In the genomic region with DNA sequence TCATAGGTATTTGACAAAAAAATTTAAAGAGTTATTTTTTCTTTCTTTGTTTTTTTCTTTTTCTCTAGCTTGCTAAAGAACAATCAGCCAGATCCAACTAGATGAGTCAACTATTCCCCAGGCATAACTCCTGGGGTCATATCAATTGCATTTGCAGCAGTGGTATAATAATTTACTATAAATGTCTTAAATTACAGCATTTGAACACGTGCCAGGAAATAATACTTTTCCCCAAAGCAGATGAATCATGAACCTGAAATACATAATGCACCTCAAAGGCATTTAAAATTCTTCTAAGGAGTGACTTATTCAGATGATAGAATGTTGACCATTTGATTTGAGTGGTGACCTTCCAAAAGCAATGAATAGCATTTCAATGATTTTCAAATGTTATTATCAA, we compare ENCODE assay signal across 17 cellular contexts.
DNase-seq lines count a peak whose midpoint lies in the region; ATAC-seq and TF ChIP-seq lines count a peak whose summit lies in the region.
"Had no signal": no experiment of that assay in that cellular context is flagged by ENCODE, and none has a peak within 500 bp of the region (broad histone marks: within the 10 kb centered on the region; RNA-seq: fewer than 3 reads in every experiment).

No MANE protein-coding gene starts in this region.

- no peaks in the 10 kb centered on the region for H3K36me3 ChIP-seq in HEK293 (ENCODE audit: control insufficient read depth in 2 of 2, insufficient read depth in 1 of 2, low read length in 2 of 2)
- H3K36me3 ChIP-seq: left ventricle myocardium inferior had no signal

- H3K27ac ChIP-seq in HEK293 (ENCODE audit: extremely low read depth, low read depth, low read length), result no peak overlapping the region
- H3K27ac ChIP-seq: left ventricle myocardium inferior had no signal

- H3K4me3 ChIP-seq in HEK293 (ENCODE audit: low read depth, low read length), result no peak overlapping the region
- H3K4me3 ChIP-seq: left ventricle myocardium inferior had no signal

- POLR2A ChIA-PET in HEK293 (lab: Yijun Ruan, JAX), result no interaction called here

- TF ChIP-seq CTCF in HEK293 (tag by site-specific recombination; IDR thresholded peaks at IDR 0.05) (no peak), omental fat pad (IDR thresholded peaks at IDR 0.05) (no peak)

- ATAC-seq in omental fat pad (ENCODE audit: low FRiP score), result peak; percentile 84
- no peak for ATAC-seq in HG03108 (IDR thresholded peaks at IDR 0.05; ENCODE audit: unreplicated experiment)
- no peak for ATAC-seq in GM21423 (IDR thresholded peaks at IDR 0.05; ENCODE audit: unreplicated experiment)
- no peak for ATAC-seq in HG03460 (IDR thresholded peaks at IDR 0.05; ENCODE audit: unreplicated experiment)

- CTCF ChIA-PET in HEK293 (lab: Yijun Ruan, JAX), result no interaction called here

- peaks cover 18% of the 10 kb centered on the region for H3K4me1 ChIP-seq in HEK293 (ENCODE audit: control insufficient read depth, insufficient read depth, low read length)

- DNase-seq in NCI-H226 (peak; percentile 80), brain pericyte (ENCODE audit: low read depth, low spot score) (peak; percentile 8), omental fat pad (ENCODE audit: low spot score) (no peak)
- DNase-seq: activated CD4-positive, alpha-beta T cell treated with anti-CD3 and anti-CD28 coated beads, Interleukin-2, amount 10 ng/mL, durations not matched to agents 24 days and 14 days; activated naive CD4-positive, alpha-beta T cell treated with anti-CD3 and anti-CD28 coated beads for 36 hours; activated T-cell treated with anti-CD3 and anti-CD28 coated beads for 4 hours; AML-193; H7; hippocampal formation; left ventricle myocardium inferior; NCI-H2107; occipital lobe; stimulated activated CD4-positive, alpha-beta T cell treated with anti-CD3 and anti-CD28 coated beads, Interleukin-4, amount 100 ng/mL, for 1 hour had no signal

- H3K9me3 ChIP-seq in HEK293 (ENCODE audit: control insufficient read depth, insufficient read depth, low read depth, low read length), result no peaks in the 10 kb centered on the region
- H3K9me3 ChIP-seq: left ventricle myocardium inferior had no signal

TF ChIP-seq in HEK293, 187 proteins besides CTCF, POLR2A, EP300 and RAD21:
- TF ChIP-seq ZNF366 (tag by site-specific recombination; conservative IDR thresholded peaks at IDR 0.05), result 0 out of 2 replicates have a peak, but pooled peaks have one; percentile 29
- TF ChIP-seq, protein P1, sequence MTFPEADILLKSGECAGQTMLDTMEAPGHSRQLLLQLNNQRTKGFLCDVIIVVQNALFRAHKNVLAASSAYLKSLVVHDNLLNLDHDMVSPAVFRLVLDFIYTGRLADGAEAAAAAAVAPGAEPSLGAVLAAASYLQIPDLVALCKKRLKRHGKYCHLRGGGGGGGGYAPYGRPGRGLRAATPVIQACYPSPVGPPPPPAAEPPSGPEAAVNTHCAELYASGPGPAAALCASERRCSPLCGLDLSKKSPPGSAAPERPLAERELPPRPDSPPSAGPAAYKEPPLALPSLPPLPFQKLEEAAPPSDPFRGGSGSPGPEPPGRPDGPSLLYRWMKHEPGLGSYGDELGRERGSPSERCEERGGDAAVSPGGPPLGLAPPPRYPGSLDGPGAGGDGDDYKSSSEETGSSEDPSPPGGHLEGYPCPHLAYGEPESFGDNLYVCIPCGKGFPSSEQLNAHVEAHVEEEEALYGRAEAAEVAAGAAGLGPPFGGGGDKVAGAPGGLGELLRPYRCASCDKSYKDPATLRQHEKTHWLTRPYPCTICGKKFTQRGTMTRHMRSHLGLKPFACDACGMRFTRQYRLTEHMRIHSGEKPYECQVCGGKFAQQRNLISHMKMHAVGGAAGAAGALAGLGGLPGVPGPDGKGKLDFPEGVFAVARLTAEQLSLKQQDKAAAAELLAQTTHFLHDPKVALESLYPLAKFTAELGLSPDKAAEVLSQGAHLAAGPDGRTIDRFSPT (tag by site-specific recombination; IDR thresholded peaks at IDR 0.05), result no peak
